Comparison of ENCODE assay signal across 16 cellular contexts in genomic region chr12:94922561-94922960, GRCh38.
"Had no signal": no experiment of that assay in that cellular context is flagged by ENCODE, and none has a peak within 500 bp of the region (broad histone marks: within the 10 kb centered on the region; RNA-seq: fewer than 3 reads in every experiment).

No MANE protein-coding gene starts in this region.

- H3K4me1 ChIP-seq: lower lobe of right lung, parathyroid adenoma, thyroid gland had no signal

- DNase-seq: activated CD4-positive, alpha-beta T cell treated with anti-CD3 and anti-CD28 coated beads, Interleukin-2, amount 10 ng/mL, durations not matched to agents 24 days and 14 days; activated CD8-positive, alpha-beta T cell treated with anti-CD3 and anti-CD28 coated beads for 36 hours; activated naive CD4-positive, alpha-beta T cell; activated naive CD8-positive, alpha-beta T cell treated with anti-CD3 and anti-CD28 coated beads, Interleukin-2, amount 50 U/mL, for 24 hours; activated T-cell treated with anti-CD3 and anti-CD28 coated beads, Interleukin-2, amount 50 U/mL, for 1 hour; anterior cingulate cortex; brain microvascular endothelial cell; cortex of kidney; islet precursor cell; lower lobe of right lung; natural killer cell; stimulated activated CD4-positive, alpha-beta T cell treated with anti-CD3 and anti-CD28 coated beads, Interleukin-4, amount 100 ng/mL, for 24 hours; stimulated activated naive B cell treated with anti-CD40 and anti-IgM and Interleukin-4, amounts not matched to agents 10 μg/mL and 1 μg/mL and 100 μg/mL, for 72 hours; thyroid gland had no signal

- H3K36me3 ChIP-seq: brain microvascular endothelial cell, lower lobe of right lung, thyroid gland had no signal

- H3K9me3 ChIP-seq: lower lobe of right lung, thyroid gland had no signal

- H3K4me3 ChIP-seq: lower lobe of right lung, smooth muscle cell, thyroid gland had no signal

- H3K27me3 ChIP-seq: brain microvascular endothelial cell, thyroid gland had no signal

- H3K27ac ChIP-seq: brain microvascular endothelial cell, lower lobe of right lung, parathyroid adenoma, thyroid gland had no signal
